In the genomic region with DNA sequence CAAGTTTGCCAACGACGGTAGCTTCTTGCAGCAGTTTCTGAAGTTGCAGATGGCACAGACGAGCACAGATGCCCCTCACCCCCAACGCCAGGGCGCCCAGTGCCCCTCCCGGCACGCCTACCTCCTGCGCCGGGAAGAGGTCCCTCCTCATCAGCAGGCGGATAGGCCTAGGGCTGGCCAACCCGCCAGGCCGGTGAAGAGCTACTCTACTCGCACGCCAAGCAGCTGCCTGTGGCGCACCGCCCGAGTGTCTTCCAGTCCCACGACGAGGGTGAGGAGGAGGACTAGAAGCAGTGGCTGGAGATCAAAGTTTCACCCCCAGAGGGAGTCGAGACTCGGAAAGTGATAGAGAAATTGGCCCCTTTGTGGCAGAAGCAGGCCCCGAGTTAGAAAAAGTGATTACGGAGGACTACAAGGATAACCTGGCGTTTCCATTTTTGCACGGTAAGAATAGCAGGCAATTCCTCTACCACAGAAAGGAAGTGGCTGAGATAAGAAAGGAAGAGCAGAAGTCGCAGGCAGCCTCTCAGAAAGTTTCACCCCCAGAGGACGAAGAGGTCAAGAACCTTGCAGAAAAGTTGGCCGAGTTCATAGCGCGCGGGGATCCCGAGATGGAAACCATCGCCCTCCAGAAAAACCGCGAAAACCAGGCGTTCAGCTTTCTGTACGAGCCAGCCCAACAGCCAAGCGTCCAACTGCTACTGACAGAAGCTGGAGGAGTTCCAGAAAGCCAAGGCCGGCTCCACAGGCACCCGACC, we compare ENCODE assay signal across 27 cellular contexts.
"Had no signal": no experiment of that assay in that cellular context is flagged by ENCODE, and none has a peak within 500 bp of the region (broad histone marks: within the 10 kb centered on the region; RNA-seq: fewer than 3 reads in every experiment).

No MANE protein-coding gene starts in this region.

- H3K4me3 ChIP-seq: coronary artery, gastrocnemius medialis, left ventricle myocardium inferior, lung, mucosa of descending colon, pancreas, psoas muscle, sigmoid colon, smooth muscle cell, tibial nerve had no signal

- H3K27me3 ChIP-seq: gastrocnemius medialis, pancreas, sigmoid colon, tibial nerve had no signal

- ATAC-seq: activated naive CD4-positive, alpha-beta T cell treated with anti-CD3 and anti-CD28 coated beads, Interleukin-2, amount 50 U/mL, for 72 hours; activated T-cell treated with anti-CD3 and anti-CD28 coated beads, Interleukin-2, amount 50 U/mL, for 72 hours; effector memory CD8-positive, alpha-beta T cell; gastrocnemius medialis; mucosa of descending colon; pancreas; psoas muscle; stimulated activated naive B cell treated with anti-CD40 and anti-IgM and Interleukin-4, amounts not matched to agents 10 μg/mL and 1 μg/mL and 100 μg/mL, for 72 hours had no signal

- H3K4me1 ChIP-seq: gastrocnemius medialis, left ventricle myocardium inferior, pancreas, psoas muscle, sigmoid colon, tibial nerve had no signal

- H3K27ac ChIP-seq: coronary artery, gastrocnemius medialis, left ventricle myocardium inferior, pancreas, psoas muscle, sigmoid colon, tibial nerve, VCaP had no signal

- DNase-seq: activated CD4-positive, alpha-beta T cell treated with anti-CD3 and anti-CD28 coated beads for 4 hours; activated CD4-positive, alpha-beta T cell treated with anti-CD3 and anti-CD28 coated beads, Interleukin-2, amount 50 U/mL, for 4 hours; activated naive CD4-positive, alpha-beta T cell; activated T-cell treated with anti-CD3 and anti-CD28 coated beads for 4 hours; activated T-cell treated with anti-CD3 and anti-CD28 coated beads, Interleukin-2, amount 50 U/mL, for 72 hours; cerebellar nuclear complex; effector memory CD8-positive, alpha-beta T cell; erythroblast; gastrocnemius medialis; glutamatergic neuron; left ventricle myocardium inferior; mucosa of descending colon; psoas muscle; sigmoid colon; stimulated activated CD4-positive, alpha-beta T cell treated with anti-CD3 and anti-CD28 coated beads, Interleukin-1b, Interleukin-23, amount 100 ng/mL, for 48 hours; stimulated activated CD4-positive, alpha-beta T cell treated with anti-CD3 and anti-CD28 coated beads, Interleukin-4, amount 100 ng/mL, for 4 hours; stimulated activated CD8-positive, alpha-beta memory T cell treated with anti-CD3 and anti-CD28 coated beads, Interleukin-4, amount 100 ng/mL, for 48 hours; stimulated activated naive B cell treated with anti-CD40 and anti-IgM and Interleukin-4, amounts not matched to agents 10 μg/mL and 1 μg/mL and 100 μg/mL, for 72 hours had no signal

- FAIRE-seq: islet of Langerhans, pancreas, urothelium cell line had no signal

- H3K9me3 ChIP-seq: gastrocnemius medialis, left ventricle myocardium inferior, mucosa of descending colon, pancreas, psoas muscle, sigmoid colon, tibial nerve had no signal

- H3K4me2 ChIP-seq: smooth muscle cell had no signal

- H3K36me3 ChIP-seq: gastrocnemius medialis, left ventricle myocardium inferior, pancreas, sigmoid colon, tibial nerve had no signal
